Comparison of ENCODE assay signal across 1 cellular context in the genomic region with DNA sequence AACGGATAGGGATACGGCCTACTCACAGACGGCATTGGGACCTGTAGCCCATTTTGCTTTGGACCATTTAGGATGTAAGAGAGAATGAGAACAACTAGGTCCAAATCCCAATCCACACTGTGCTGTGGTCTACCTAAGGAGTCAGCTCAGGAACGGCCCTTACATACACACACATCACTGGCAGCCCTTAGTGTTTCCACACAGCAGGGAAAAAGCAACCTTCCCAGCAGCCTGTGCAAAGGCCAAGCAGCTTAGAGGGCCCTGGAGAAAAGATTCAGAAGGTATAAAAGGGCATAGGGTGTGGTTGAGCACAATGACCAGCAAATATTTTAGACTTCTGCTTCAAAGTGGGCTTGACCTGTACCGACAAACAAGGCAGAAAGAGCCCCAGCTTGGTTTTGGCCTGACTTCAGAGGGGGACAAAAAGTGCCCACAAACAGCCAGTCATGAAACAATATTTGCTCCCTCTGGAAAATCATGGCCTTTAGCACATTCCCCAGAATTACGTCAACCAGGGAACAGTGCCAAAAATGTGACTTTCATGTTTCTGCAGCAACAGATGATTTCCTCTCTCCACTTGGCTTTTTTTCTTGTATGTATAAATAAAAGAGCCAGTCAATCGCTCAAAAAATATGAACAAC.
TF ChIP-seq lines count a peak whose summit lies in the region.

No MANE protein-coding gene starts in this region.

TF ChIP-seq in IMR-90, 13 proteins besides CTCF, POLR2A, EP300 and RAD21:
- no peak for TF ChIP-seq NFE2L2 (IDR thresholded peaks at IDR 0.05; ENCODE audit: low read depth, low read length)
- no peak for TF ChIP-seq MXI1 (IDR thresholded peaks at IDR 0.05; ENCODE audit: borderline replicate concordance, low read depth, low read length)
- no peak for TF ChIP-seq ELK1 (IDR thresholded peaks at IDR 0.05; ENCODE audit: borderline replicate concordance, low read depth, low read length)
- no peak for TF ChIP-seq CHD1 (IDR thresholded peaks at IDR 0.05; ENCODE audit: low read depth, low read length)
- TF ChIP-seq, protein P1, sequence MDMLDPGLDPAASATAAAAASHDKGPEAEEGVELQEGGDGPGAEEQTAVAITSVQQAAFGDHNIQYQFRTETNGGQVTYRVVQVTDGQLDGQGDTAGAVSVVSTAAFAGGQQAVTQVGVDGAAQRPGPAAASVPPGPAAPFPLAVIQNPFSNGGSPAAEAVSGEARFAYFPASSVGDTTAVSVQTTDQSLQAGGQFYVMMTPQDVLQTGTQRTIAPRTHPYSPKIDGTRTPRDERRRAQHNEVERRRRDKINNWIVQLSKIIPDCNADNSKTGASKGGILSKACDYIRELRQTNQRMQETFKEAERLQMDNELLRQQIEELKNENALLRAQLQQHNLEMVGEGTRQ (IDR thresholded peaks at IDR 0.05; ENCODE audit: low read depth, low read length): no peak
- TF ChIP-seq RFX5 (IDR thresholded peaks at IDR 0.05; ENCODE audit: low read depth, low read length): no peak
- TF ChIP-seq FOS (IDR thresholded peaks at IDR 0.05; ENCODE audit: low read depth, low read length): no peak
- TF ChIP-seq SMC3 (IDR thresholded peaks at IDR 0.05; ENCODE audit: low read depth, low read length): no peak
- no peak for TF ChIP-seq CEBPB (IDR thresholded peaks at IDR 0.05; ENCODE audit: low read depth, low read length)
